1 cellular context compared by ENCODE assay signal in the genomic region with DNA sequence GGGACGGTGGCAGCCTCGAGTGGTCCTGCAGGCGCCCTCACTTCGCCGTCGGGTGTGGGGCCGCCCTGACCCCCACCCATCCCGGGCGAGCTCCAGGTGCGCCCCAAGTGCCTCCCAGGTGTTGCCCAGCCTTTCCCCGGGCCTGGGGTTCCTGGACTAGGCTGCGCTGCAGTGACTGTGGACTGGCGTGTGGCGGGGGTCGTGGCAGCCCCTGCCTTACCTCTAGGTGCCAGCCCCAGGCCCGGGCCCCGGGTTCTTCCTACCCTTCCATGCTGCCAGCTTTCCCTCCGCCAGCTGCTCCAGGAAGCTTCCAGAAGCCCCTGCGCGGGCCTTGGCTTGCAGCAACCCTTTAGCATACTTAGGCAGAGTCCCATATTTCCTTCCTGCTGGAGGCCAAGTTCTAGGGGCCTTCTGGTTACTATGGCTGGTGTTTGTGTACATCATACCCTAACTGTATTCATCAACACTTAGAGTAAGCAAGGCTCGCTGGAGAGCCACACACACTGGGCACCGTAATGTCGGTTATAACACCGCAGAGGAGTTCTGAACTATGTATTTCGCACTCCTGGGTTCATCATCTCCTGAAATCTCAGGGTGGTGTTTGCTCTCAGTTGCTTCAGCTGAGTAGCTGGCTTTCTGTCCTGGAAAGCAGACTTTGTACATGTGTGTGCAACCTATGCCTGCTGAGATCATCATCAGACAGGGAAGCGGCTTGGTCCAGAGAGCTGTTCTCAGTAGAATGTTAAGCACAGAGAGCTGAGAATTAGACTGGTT.
TF ChIP-seq lines count a peak whose summit lies in the region.

No MANE protein-coding gene starts in this region.

TF ChIP-seq in HEK293, 187 proteins besides CTCF, POLR2A, EP300 and RAD21 (continued from another document):
- TF ChIP-seq ZBTB10 (tag by site-specific recombination; IDR thresholded peaks at IDR 0.05): peak; percentile 42; the same call in 1 of the 2 replicates
- TF ChIP-seq PBX3 (CRISPR knock-in tag; IDR thresholded peaks at IDR 0.05): no peak
- TF ChIP-seq KLF16 (tag by site-specific recombination; IDR thresholded peaks at IDR 0.05): 0 out of 2 replicates have a peak, but pooled peaks have one; percentile 29
- peak; percentile 26; the same call in 1 of the 2 replicates for TF ChIP-seq ZNF76 (tag by site-specific recombination; IDR thresholded peaks at IDR 0.05; ENCODE audit: borderline replicate concordance, low read depth)
- TF ChIP-seq ZNF140 (tag by site-specific recombination; IDR thresholded peaks at IDR 0.05): no peak
- TF ChIP-seq ZBTB20 (tag by site-specific recombination; IDR thresholded peaks at IDR 0.05): peak; percentile 62; the same call in 1 of the 2 replicates
- TF ChIP-seq GLIS2 (tag by site-specific recombination; IDR thresholded peaks at IDR 0.05): 0 out of 2 replicates have a peak, but pooled peaks have one; percentile 10
- TF ChIP-seq ZBTB7A (tag by site-specific recombination; IDR thresholded peaks at IDR 0.05; ENCODE audit: low read depth): no peak
- TF ChIP-seq ZNF777 (tag by site-specific recombination; IDR thresholded peaks at IDR 0.05; ENCODE audit: borderline replicate concordance): peak; percentile 79
- peak; percentile 56; the same call in 1 of the 2 replicates for TF ChIP-seq ZNF2 (tag by site-specific recombination; IDR thresholded peaks at IDR 0.05)
- TF ChIP-seq, protein P1, sequence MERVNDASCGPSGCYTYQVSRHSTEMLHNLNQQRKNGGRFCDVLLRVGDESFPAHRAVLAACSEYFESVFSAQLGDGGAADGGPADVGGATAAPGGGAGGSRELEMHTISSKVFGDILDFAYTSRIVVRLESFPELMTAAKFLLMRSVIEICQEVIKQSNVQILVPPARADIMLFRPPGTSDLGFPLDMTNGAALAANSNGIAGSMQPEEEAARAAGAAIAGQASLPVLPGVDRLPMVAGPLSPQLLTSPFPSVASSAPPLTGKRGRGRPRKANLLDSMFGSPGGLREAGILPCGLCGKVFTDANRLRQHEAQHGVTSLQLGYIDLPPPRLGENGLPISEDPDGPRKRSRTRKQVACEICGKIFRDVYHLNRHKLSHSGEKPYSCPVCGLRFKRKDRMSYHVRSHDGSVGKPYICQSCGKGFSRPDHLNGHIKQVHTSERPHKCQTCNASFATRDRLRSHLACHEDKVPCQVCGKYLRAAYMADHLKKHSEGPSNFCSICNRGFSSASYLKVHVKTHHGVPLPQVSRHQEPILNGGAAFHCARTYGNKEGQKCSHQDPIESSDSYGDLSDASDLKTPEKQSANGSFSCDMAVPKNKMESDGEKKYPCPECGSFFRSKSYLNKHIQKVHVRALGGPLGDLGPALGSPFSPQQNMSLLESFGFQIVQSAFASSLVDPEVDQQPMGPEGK (tag by site-specific recombination; IDR thresholded peaks at IDR 0.05): peak; percentile 57
- no peak for TF ChIP-seq ZNF558 (tag by site-specific recombination; IDR thresholded peaks at IDR 0.05)
- TF ChIP-seq ZNF658 (tag by site-specific recombination; IDR thresholded peaks at IDR 0.05): no peak
TF ChIP-seq in HEK293: peak in this region for 12.
